ENCODE assay signal across 8 cellular contexts in genomic region chr16:28218109-28218508, GRCh38. TPM values are rescaled to one million over a fixed set of nuclear protein-coding genes. Genes with fewer than 3 reads are reported as not detected.
DNase-seq lines count a peak whose midpoint lies in the region; ATAC-seq and TF ChIP-seq lines count a peak whose summit lies in the region.

No MANE protein-coding gene starts in this region.

- no peaks in the 10 kb centered on the region for H3K4me1 ChIP-seq in RWPE2 (ENCODE audit: insufficient read depth, poor library complexity, severe bottlenecking)
- no peaks in the 10 kb centered on the region for H3K4me1 ChIP-seq in ovary (ENCODE audit: insufficient read depth)

- H3K27me3 ChIP-seq in RWPE2 (ENCODE audit: insufficient read depth, poor library complexity, severe bottlenecking) (no peaks in the 10 kb centered on the region), ovary (no peaks in the 10 kb centered on the region)

- H3K27ac ChIP-seq in RWPE2 (ENCODE audit: poor library complexity, severe bottlenecking) (no peak overlapping the region), ovary (no peak overlapping the region)

- TF ChIP-seq EP300 in ovary (IDR thresholded peaks at IDR 0.05), result no peak

- no peak overlapping the region for H3K4me3 ChIP-seq in RWPE2 (ENCODE audit: severe bottlenecking)
- H3K4me3 ChIP-seq in ovary, result no peak overlapping the region

- intact Hi-C loops in ovary (cut with DNase I), result no loop called here

- DNase-seq in AML-193 (lab: John Stamatoyannopoulos, UW) (peak; percentile 33 to 68), RWPE2 (ENCODE audit: low spot score) (no peak), left lobe of liver (ENCODE audit: low spot score) (no peak), stromal cell of bone marrow (ENCODE audit: low read depth) (peak; percentile 33), ovary (no peak)
- DNase-seq in activated naive CD4-positive, alpha-beta T cell treated with anti-CD3 and anti-CD28 coated beads, Interleukin-2, amount 50 U/mL, for 16 hours, result peak; percentile 56

- H3K36me3 ChIP-seq in RWPE2 (ENCODE audit: low read depth) (no peaks in the 10 kb centered on the region), ovary (no peaks in the 10 kb centered on the region)

- peak; percentile 78 for ATAC-seq in GM21529 (IDR thresholded peaks at IDR 0.05; ENCODE audit: unreplicated experiment)
- ATAC-seq in RWPE2 (ENCODE audit: low read depth), result peak; percentile 83
- peak; percentile 66 for ATAC-seq in left lobe of liver
- no peak for ATAC-seq in HG03354 (IDR thresholded peaks at IDR 0.05; ENCODE audit: poor library complexity, severe bottlenecking, unreplicated experiment)

- TF ChIP-seq POLR2A in ovary (IDR thresholded peaks at IDR 0.05), result no peak

- 64 to 68% (median 66%) methylated on average over 4 of the region's 4 CpGs for WGBS in ovary, 3 donors

- peak; percentile 50 for TF ChIP-seq CTCF in RWPE2 (IDR thresholded peaks at IDR 0.05; ENCODE audit: poor library complexity, severe bottlenecking)
- no peak for TF ChIP-seq CTCF in ovary (IDR thresholded peaks at IDR 0.05)

- H3K9me3 ChIP-seq in RWPE2 (ENCODE audit: severe bottlenecking) (no peaks in the 10 kb centered on the region), ovary (no peaks in the 10 kb centered on the region)

RNA-seq across cellular contexts. Expression of gene XPO6, which starts 6.3 kb away (rescaled TPM):
- total RNA-seq in left lobe of liver (46.2 TPM), ovary (10 to 100 TPM; 35.8 to 98.2 (median 65.0) TPM)
- polyA plus RNA-seq in ovary, result 10 to 100 TPM; 30.3 to 87.0 TPM

Comparison
In these comparisons a context has a peak if more than half of its experiments do, and no peak if none do; other contexts are left out.
1. DNase-seq: peak in AML-193 (2 of 2), activated naive CD4-positive, alpha-beta T cell treated with anti-CD3 and anti-CD28 coated beads, Interleukin-2, amount 50 U/mL, for 16 hours (single experiment) and stromal cell of bone marrow (single experiment); none in RWPE2 (single experiment), left lobe of liver (single experiment) and ovary (0 of 5).